Comparison of ENCODE assay signal across 21 cellular contexts in the genomic region with DNA sequence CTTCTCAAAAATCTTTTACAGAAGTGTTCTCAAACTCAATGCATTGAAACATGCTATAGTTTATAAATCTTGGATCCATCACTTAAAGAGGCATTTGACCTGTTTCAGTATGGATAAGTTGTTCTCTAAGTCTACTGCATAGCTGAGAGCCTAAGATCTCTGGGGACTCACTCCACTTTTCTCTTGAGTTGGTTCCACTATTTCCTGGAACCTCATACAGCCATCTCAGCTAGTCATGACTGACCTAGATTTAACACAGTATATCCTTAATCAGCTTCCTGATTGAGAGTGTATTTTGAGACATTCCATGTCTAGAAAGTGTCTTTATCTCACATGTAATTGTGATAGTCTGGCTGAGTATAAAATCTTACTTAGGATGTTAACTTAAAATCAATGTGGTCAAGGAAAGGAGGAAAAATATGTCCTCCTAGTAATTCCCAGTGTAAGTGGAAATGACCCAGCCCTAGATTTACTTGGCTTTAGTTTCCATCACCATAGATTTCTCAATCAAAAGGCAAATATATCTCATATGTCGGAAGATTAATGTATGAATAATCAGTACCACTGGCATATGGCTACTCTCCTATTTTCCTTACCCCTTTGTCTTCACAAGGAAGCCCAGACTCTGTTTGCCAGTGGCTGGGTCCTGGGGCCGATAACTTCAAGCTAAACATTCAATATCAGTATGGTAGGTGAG.
DNase-seq lines count a peak whose midpoint lies in the region; ATAC-seq and TF ChIP-seq lines count a peak whose summit lies in the region.
"Had no signal": no experiment of that assay in that cellular context is flagged by ENCODE, and none has a peak within 500 bp of the region (broad histone marks: within the 10 kb centered on the region; RNA-seq: fewer than 3 reads in every experiment).

No MANE protein-coding gene starts in this region.

- DNase-seq in HFFc6 (no peak), astrocyte of the spinal cord (ENCODE audit: low read depth, low spot score) (peak; percentile 12), fibroblast of mammary gland (ENCODE audit: low read depth) (peak; percentile 68), gastrocnemius medialis (no peak), NCI-H1105 treated with DMSO at 0.1 percent for 48 hours (lab: John Stamatoyannopoulos, UW) (no peak)
- DNase-seq: activated CD4-positive, alpha-beta T cell treated with anti-CD3 and anti-CD28 coated beads, Interleukin-2, amount 10 ng/mL, durations not matched to agents 7 days and 5 days; activated CD8-positive, alpha-beta memory T cell treated with anti-CD3 and anti-CD28 coated beads, Interleukin-2, amount 50 U/mL, for 48 hours; activated effector memory CD4-positive, alpha-beta T cell treated with anti-CD3 and anti-CD28 coated beads, Interleukin-2, amount 50 U/mL, for 16 hours; Caco-2; caudate nucleus; NCI-H1417; NCI-H2171; NCI-H748 treated with DMSO at 0.1 percent for 48 hours; OCI-M1; stimulated activated CD4-positive, alpha-beta T cell treated with anti-CD3 and anti-CD28 coated beads, Interleukin-4, amount 100 ng/mL, for 4 hours; stimulated activated naive CD8-positive, alpha-beta T cell treated with anti-CD3 and anti-CD28 coated beads, Interleukin-15, amount 100 ng/mL, for 72 hours; T-helper 1 cell had no signal

- H3K36me3 Mint-ChIP-seq in HFFc6 (ENCODE audit: low read depth), result peaks cover 22% of the 10 kb centered on the region

- peaks cover 35% of the 10 kb centered on the region for H3K4me1 Mint-ChIP-seq in HFFc6 (ENCODE audit: low read depth)
- H3K4me1 Mint-ChIP-seq: activated CD4-positive, alpha-beta T cell treated with anti-CD3 and anti-CD28 coated beads, Interleukin-2, amount 10 ng/mL, durations not matched to agents 7 days and 5 days; B cell; stimulated activated naive CD8-positive, alpha-beta T cell treated with anti-CD3 and anti-CD28 coated beads, Interleukin-15, amount 100 ng/mL, for 72 hours had no signal

- H3K27me3 ChIP-seq in skeletal muscle satellite cell (ENCODE audit: control insufficient read depth, insufficient read depth, low read length) (no peaks in the 10 kb centered on the region), gastrocnemius medialis (no peaks in the 10 kb centered on the region)
- H3K27me3 ChIP-seq: esophagus muscularis mucosa had no signal

- TF ChIP-seq POLR2A in gastrocnemius medialis (IDR thresholded peaks at IDR 0.05), result no peak

- no peaks in the 10 kb centered on the region for H3K36me3 ChIP-seq in skeletal muscle satellite cell (ENCODE audit: insufficient read depth, low read length)
- no peaks in the 10 kb centered on the region for H3K36me3 ChIP-seq in gastrocnemius medialis
- H3K36me3 ChIP-seq: esophagus muscularis mucosa had no signal

- in situ Hi-C loops in astrocyte of the spinal cord (cut with HindIII; ENCODE audit: low sequenced_read_pairs) (no loop called here), gastrocnemius medialis (cut with MboI; ENCODE audit: low sequenced_read_pairs in 4 of 4) (no loop called here)

- H3K4me3 Mint-ChIP-seq in HFFc6, result peak overlapping the region; percentile 69
- H3K4me3 Mint-ChIP-seq: activated CD4-positive, alpha-beta T cell treated with anti-CD3 and anti-CD28 coated beads, Interleukin-2, amount 10 ng/mL, durations not matched to agents 7 days and 5 days; B cell; stimulated activated naive CD8-positive, alpha-beta T cell treated with anti-CD3 and anti-CD28 coated beads, Interleukin-15, amount 100 ng/mL, for 72 hours had no signal

- peak overlapping the region; percentile 90 for H3K27ac Mint-ChIP-seq in HFFc6
- H3K27ac Mint-ChIP-seq: activated CD4-positive, alpha-beta T cell treated with anti-CD3 and anti-CD28 coated beads, Interleukin-2, amount 10 ng/mL, durations not matched to agents 7 days and 5 days; B cell; stimulated activated naive CD8-positive, alpha-beta T cell treated with anti-CD3 and anti-CD28 coated beads, Interleukin-15, amount 100 ng/mL, for 72 hours had no signal

- peak overlapping the region; percentile 63 for H3K9ac ChIP-seq in skeletal muscle satellite cell (ENCODE audit: low read depth, low read length)

- peak overlapping the region; percentile 74 for H3K4me2 ChIP-seq in skeletal muscle satellite cell (ENCODE audit: low read length)

- H3K4me3 ChIP-seq in astrocyte of the spinal cord (ENCODE audit: low read depth, low read length) (no peak overlapping the region), fibroblast of mammary gland (ENCODE audit: control insufficient read depth, low read depth, low read length) (no peak overlapping the region), skeletal muscle satellite cell (ENCODE audit: low read length) (peak overlapping the region; percentile 3), gastrocnemius medialis (no peak overlapping the region)
- H3K4me3 ChIP-seq: esophagus muscularis mucosa had no signal

- intact Hi-C loops in gastrocnemius medialis (cut with DNase I; ENCODE audit: low total_unique reads), result no loop called here

- H3K9me3 Mint-ChIP-seq in HFFc6, result peaks cover 8% of the 10 kb centered on the region
- H3K9me3 Mint-ChIP-seq: activated CD4-positive, alpha-beta T cell treated with anti-CD3 and anti-CD28 coated beads, Interleukin-2, amount 10 ng/mL, durations not matched to agents 7 days and 5 days had no signal

- no peaks in the 10 kb centered on the region for H3K9me3 ChIP-seq in skeletal muscle satellite cell (replicated peaks; ENCODE audit: low read length)
- H3K9me3 ChIP-seq in gastrocnemius medialis, result no peaks in the 10 kb centered on the region
- H3K9me3 ChIP-seq: Caco-2, esophagus muscularis mucosa had no signal

- ATAC-seq in HG02852 (IDR thresholded peaks at IDR 0.05; ENCODE audit: unreplicated experiment) (no peak), gastrocnemius medialis (no peak)
- ATAC-seq: stimulated activated naive CD8-positive, alpha-beta T cell treated with anti-CD3 and anti-CD28 coated beads, Interleukin-15, amount 100 ng/mL, for 72 hours had no signal

- H3K4me1 ChIP-seq in skeletal muscle satellite cell (ENCODE audit: control insufficient read depth, insufficient read depth, low read length) (peaks cover 19% of the 10 kb centered on the region), gastrocnemius medialis (no peaks in the 10 kb centered on the region)
- H3K4me1 ChIP-seq: Caco-2, esophagus muscularis mucosa had no signal

- H3K27ac ChIP-seq in gastrocnemius medialis, result no peak overlapping the region
- H3K27ac ChIP-seq: esophagus muscularis mucosa had no signal

- H3K27me3 Mint-ChIP-seq in HFFc6 (ENCODE audit: insufficient read depth), result peaks cover 3% of the 10 kb centered on the region
- H3K27me3 Mint-ChIP-seq: B cell; stimulated activated naive CD8-positive, alpha-beta T cell treated with anti-CD3 and anti-CD28 coated beads, Interleukin-15, amount 100 ng/mL, for 72 hours had no signal

- TF ChIP-seq CTCF in HFFc6 (IDR thresholded peaks at IDR 0.05), result no peak
- no peak for TF ChIP-seq CTCF in astrocyte of the spinal cord (IDR thresholded peaks at IDR 0.05; ENCODE audit: low read depth, low read length)
- TF ChIP-seq CTCF in fibroblast of mammary gland (conservative IDR thresholded peaks at IDR 0.05; ENCODE audit: control insufficient read depth, insufficient read depth, low read depth, low read length), result no peak
- no peak for TF ChIP-seq CTCF in gastrocnemius medialis (IDR thresholded peaks at IDR 0.05 in 4 of 5, conservative IDR thresholded peaks at IDR 0.05 in 1 of 5)

Comparison
In these comparisons a context has a peak if more than half of its experiments do, and no peak if none do; other contexts are left out.
1. DNase-seq: peak in astrocyte of the spinal cord (single experiment) and fibroblast of mammary gland (single experiment); none in HFFc6 (single experiment), gastrocnemius medialis (0 of 2) and NCI-H1105 treated with DMSO at 0.1 percent for 48 hours (single experiment).